In the genomic region with DNA sequence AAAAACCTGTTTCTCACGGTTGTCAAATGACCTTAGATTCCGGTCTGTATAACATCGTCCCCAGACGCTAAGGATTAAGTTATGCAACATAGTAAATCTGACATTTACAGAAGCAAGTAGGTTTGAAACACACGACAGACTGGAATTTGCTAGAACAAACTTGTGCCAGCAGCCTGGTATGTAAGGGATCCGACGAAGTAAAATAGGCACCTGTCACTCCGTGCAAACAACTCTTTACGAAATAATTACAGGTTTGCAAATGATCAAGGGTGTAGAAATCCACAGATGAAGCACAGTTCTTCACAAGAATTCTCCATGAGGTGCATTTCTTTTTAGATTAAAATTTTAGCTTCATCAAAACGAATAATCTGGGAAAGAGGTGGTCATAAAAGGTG, we compare ENCODE assay signal across 8 cellular contexts. TPM values are rescaled to one million over a fixed set of nuclear protein-coding genes. Genes with fewer than 3 reads are reported as not detected.
A peak's percentile ranks its signal among the peaks of the same experiment; 100 is the strongest.
DNase-seq lines count a peak whose midpoint lies in the region; ATAC-seq, FAIRE-seq and TF ChIP-seq lines count a peak whose summit lies in the region.

No MANE protein-coding gene starts in this region.

- ATAC-seq in GM18502 (IDR thresholded peaks at IDR 0.05; ENCODE audit: poor library complexity, unreplicated experiment) (peak; percentile 19), GM23338 (no peak; the same call in 2 of the 3 replicates)

- DNase-seq in GM23338 (ENCODE audit: low spot score) (peak; percentile 4), astrocyte (ENCODE audit: low read depth) (no peak), kidney epithelial cell (ENCODE audit: low read depth) (no peak), NCI-H774 (lab: John Stamatoyannopoulos, UW) (no peak), NCI-H2081 treated with DMSO at 0.1 percent for 48 hours (lab: John Stamatoyannopoulos, UW) (no peak)

- peaks cover 4% of the 10 kb centered on the region; the same call in 2 of the 3 replicates for H3K36me3 Mint-ChIP-seq in GM23338 (ENCODE audit: low read depth)
- H3K36me3 Mint-ChIP-seq in astrocyte (ENCODE audit: low read depth, unreplicated experiment) = peaks cover 11% of the 10 kb centered on the region

- H3K4me1 ChIP-seq in GM23338 (ENCODE audit: insufficient read depth) = peaks cover 10% of the 10 kb centered on the region
- H3K4me1 ChIP-seq in Loucy (ENCODE audit: insufficient read depth, low read length, poor library complexity, severe bottlenecking) = peaks cover 55% of the 10 kb centered on the region
- no peaks in the 10 kb centered on the region for H3K4me1 ChIP-seq in astrocyte (ENCODE audit: insufficient read depth, low read length)
- H3K4me1 ChIP-seq in stomach smooth muscle (ENCODE audit: control insufficient read depth, insufficient read depth, low read length) = peaks cover 3% of the 10 kb centered on the region

- H3K4me2 ChIP-seq in GM23338 (peak overlapping the region; percentile 82), Loucy (ENCODE audit: low read depth, low read length, poor library complexity, severe bottlenecking) (peak overlapping the region; percentile 82), astrocyte (ENCODE audit: low read length) (peak overlapping the region; percentile 91)

- peak; percentile 43 for FAIRE-seq in astrocyte (lab: Jason Lieb, UNC)

- H3K9me3 ChIP-seq in Loucy (ENCODE audit: insufficient read depth, low read depth, low read length) (no peaks in the 10 kb centered on the region), astrocyte (ENCODE audit: insufficient read depth, low read depth, low read length) (no peaks in the 10 kb centered on the region), stomach smooth muscle (ENCODE audit: control insufficient read depth in 2 of 2, low read length in 2 of 2) (no peaks in the 10 kb centered on the region)

- H3K27ac ChIP-seq in GM23338 (ENCODE audit: low read depth) (no peak overlapping the region), astrocyte (ENCODE audit: low read depth, low read length) (peak overlapping the region; percentile 42), stomach smooth muscle (ENCODE audit: low read length) (no peak overlapping the region)

- H3K4me3 ChIP-seq in GM23338 = peak overlapping the region; percentile 70
- peak overlapping the region; percentile 79 for H3K4me3 ChIP-seq in Loucy (ENCODE audit: low read length, poor library complexity, severe bottlenecking)
- peak overlapping the region; percentile 88 for H3K4me3 ChIP-seq in astrocyte (ENCODE audit: insufficient read depth, low read depth, low read length)
- H3K4me3 ChIP-seq in kidney epithelial cell (ENCODE audit: low read depth, low read length) = peak overlapping the region; percentile 76
- H3K4me3 ChIP-seq in stomach smooth muscle (ENCODE audit: low read length in 2 of 2) = peak overlapping the region; percentile 79 to 92

- no peaks in the 10 kb centered on the region for H3K9me3 Mint-ChIP-seq in GM23338
- no peaks in the 10 kb centered on the region for H3K9me3 Mint-ChIP-seq in astrocyte (ENCODE audit: unreplicated experiment)

- H3K4me3 Mint-ChIP-seq in GM23338 (peak overlapping the region; percentile 90), astrocyte (ENCODE audit: unreplicated experiment) (peak overlapping the region; percentile 92)

- H3K9ac ChIP-seq in Loucy (ENCODE audit: low read depth, low read length, poor library complexity, severe bottlenecking) (peak overlapping the region; percentile 84), astrocyte (ENCODE audit: low read length) (peak overlapping the region; percentile 89), stomach smooth muscle (ENCODE audit: low read length in 2 of 2) (peak overlapping the region; percentile 62 to 72)

- H2AFZ ChIP-seq in GM23338 (peak overlapping the region; percentile 100; the same call in 1 of the 2 replicates), Loucy (ENCODE audit: low read length) (peak overlapping the region; percentile 91), astrocyte (ENCODE audit: low read depth, low read length) (peak overlapping the region; percentile 98)

- no peaks in the 10 kb centered on the region for H4K20me1 ChIP-seq in GM23338 (replicated peaks; ENCODE audit: insufficient read depth)
- no peaks in the 10 kb centered on the region for H4K20me1 ChIP-seq in Loucy (ENCODE audit: insufficient read depth, low read length, poor library complexity, severe bottlenecking)
- no peaks in the 10 kb centered on the region for H4K20me1 ChIP-seq in astrocyte (ENCODE audit: insufficient read depth, low read length)

- H3K27me3 ChIP-seq in GM23338 (ENCODE audit: insufficient read depth) (no peaks in the 10 kb centered on the region), Loucy (ENCODE audit: insufficient read depth, low read length, poor library complexity, severe bottlenecking) (no peaks in the 10 kb centered on the region), astrocyte (ENCODE audit: insufficient read depth, low read length) (no peaks in the 10 kb centered on the region), kidney epithelial cell (ENCODE audit: control insufficient read depth, insufficient read depth, low read length) (no peaks in the 10 kb centered on the region), stomach smooth muscle (ENCODE audit: control insufficient read depth in 1 of 2, insufficient read depth in 2 of 2, low read length in 2 of 2) (no peaks in the 10 kb centered on the region)

- no peaks in the 10 kb centered on the region for H3K79me2 ChIP-seq in GM23338 (replicated peaks; ENCODE audit: insufficient read depth)
- H3K79me2 ChIP-seq in Loucy (ENCODE audit: insufficient read depth, low read length) = peaks cover 18% of the 10 kb centered on the region
- H3K79me2 ChIP-seq in astrocyte (ENCODE audit: insufficient read depth, low read length) = peaks cover 21% of the 10 kb centered on the region

- no peak overlapping the region for H3K27ac Mint-ChIP-seq in GM23338
- H3K27ac Mint-ChIP-seq in astrocyte (ENCODE audit: unreplicated experiment) = peak overlapping the region; percentile 55

- peaks cover 5% of the 10 kb centered on the region; the same call in 2 of the 3 replicates for H3K4me1 Mint-ChIP-seq in GM23338
- peaks cover 6% of the 10 kb centered on the region for H3K4me1 Mint-ChIP-seq in astrocyte (ENCODE audit: low read depth, unreplicated experiment)

- H3K9me2 ChIP-seq in GM23338 (ENCODE audit: insufficient read depth) (no peaks in the 10 kb centered on the region), Loucy (replicated peaks; ENCODE audit: low read depth, low read length) (no peaks in the 10 kb centered on the region)

- H3F3A ChIP-seq in GM23338 (replicated peaks; ENCODE audit: low read depth) = no peaks in the 10 kb centered on the region; the same call in 1 of the 2 replicates
- H3F3A ChIP-seq in Loucy (ENCODE audit: low read depth) = no peaks in the 10 kb centered on the region

- no peaks in the 10 kb centered on the region for H3K36me3 ChIP-seq in GM23338 (ENCODE audit: insufficient read depth)
- no peaks in the 10 kb centered on the region for H3K36me3 ChIP-seq in Loucy (ENCODE audit: insufficient read depth, low read length)
- H3K36me3 ChIP-seq in astrocyte (ENCODE audit: insufficient read depth, low read length) = peaks cover 4% of the 10 kb centered on the region
- H3K36me3 ChIP-seq in kidney epithelial cell (ENCODE audit: control insufficient read depth, insufficient read depth, low read length) = no peaks in the 10 kb centered on the region
- H3K36me3 ChIP-seq in stomach smooth muscle (ENCODE audit: control insufficient read depth in 2 of 2, insufficient read depth in 2 of 2, low read length in 2 of 2) = peaks cover 3% of the 10 kb centered on the region in 2 donors

- peaks cover 2% of the 10 kb centered on the region for H3K27me3 Mint-ChIP-seq in GM23338 (ENCODE audit: insufficient read depth, low read depth, poor library complexity)
- H3K27me3 Mint-ChIP-seq in astrocyte (ENCODE audit: low read depth, unreplicated experiment) = no peaks in the 10 kb centered on the region

- TF ChIP-seq CTCF in GM23338 (conservative IDR thresholded peaks at IDR 0.05; ENCODE audit: low read depth in 2 of 2) = no peak
- no peak for TF ChIP-seq CTCF in Loucy (conservative IDR thresholded peaks at IDR 0.05; ENCODE audit: low read length)
- no peak for TF ChIP-seq CTCF in astrocyte (IDR thresholded peaks at IDR 0.05; ENCODE audit: insufficient read depth, low read depth, low read length)
- no peak for TF ChIP-seq CTCF in kidney epithelial cell (IDR thresholded peaks at IDR 0.05; ENCODE audit: insufficient read depth, low read length, poor library complexity, severe bottlenecking)

TF ChIP-seq in GM23338, 12 proteins besides CTCF, POLR2A, EP300 and RAD21 (continues in another document):
- TF ChIP-seq ZNF114 (CRISPR knock-in tag; IDR thresholded peaks at IDR 0.05) (no peak), CREB1 (CRISPR knock-in tag; IDR thresholded peaks at IDR 0.05; ENCODE audit: low read depth) (no peak), NANOG (IDR thresholded peaks at IDR 0.05; ENCODE audit: borderline replicate concordance) (no peak), JUNB (IDR thresholded peaks at IDR 0.05; ENCODE audit: unreplicated experiment) (no peak)

RNA-seq across cellular contexts. Expression of gene MOCS2, which starts 0.5 kb away (rescaled TPM):
- total RNA-seq in GM23338 (2014; rRNA removed; shearing (Covaris generic)) = 18.3 and 19.1 TPM in 2 replicates
- polyA plus RNA-seq in GM23338 (2016; fragmentation: Nextera tagmentation; extraction: Ambion mirVana) = 35.8 and 41.8 TPM in 2 replicates
- 42.7 and 44.2 TPM in 2 replicates for total RNA-seq in astrocyte
- 28.1 and 32.0 TPM in 2 replicates for total RNA-seq in kidney epithelial cell
